In the genomic region with DNA sequence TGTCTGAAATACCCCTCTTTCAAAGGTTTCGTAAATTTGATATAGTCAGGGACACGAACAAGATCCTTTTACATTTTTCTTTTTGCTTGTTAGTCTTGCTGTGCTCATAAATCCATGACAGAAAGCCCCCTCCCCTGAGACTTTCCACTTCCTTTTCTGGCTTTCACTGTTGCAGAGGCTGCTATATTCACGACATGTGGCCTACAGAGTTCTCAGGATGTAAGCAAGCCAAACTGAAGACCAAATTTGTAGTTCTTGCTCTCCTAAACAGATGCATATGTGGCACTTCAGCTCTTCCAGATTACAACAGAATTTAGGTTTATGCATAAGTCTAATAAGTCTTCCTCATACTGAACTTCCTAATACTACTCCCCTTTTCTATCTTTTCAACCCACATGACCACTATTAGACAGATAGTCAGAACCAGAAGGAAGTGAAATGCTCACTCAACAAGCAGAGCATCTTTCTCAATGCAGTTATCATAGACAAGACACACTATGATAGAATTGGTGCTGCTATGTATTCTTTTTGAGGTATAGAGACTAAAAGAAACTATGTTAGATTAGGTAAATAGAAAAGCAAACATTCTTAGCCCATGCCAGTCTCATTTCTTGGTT, we compare ENCODE assay signal across 13 cellular contexts.
DNase-seq lines count a peak whose midpoint lies in the region; ATAC-seq and TF ChIP-seq lines count a peak whose summit lies in the region.
"Had no signal": no experiment of that assay in that cellular context is flagged by ENCODE, and none has a peak within 500 bp of the region (broad histone marks: within the 10 kb centered on the region; RNA-seq: fewer than 3 reads in every experiment).

No MANE protein-coding gene starts in this region.

- H3K9me3 ChIP-seq in tibial artery, result no peaks in the 10 kb centered on the region

- intact Hi-C loops in tibial artery (cut with DNase I; ENCODE audit: low total_unique reads), result no loop called here

- H3K36me3 Mint-ChIP-seq in stimulated activated naive B cell treated with anti-CD40 and anti-IgM and Interleukin-4, amounts not matched to agents 10 μg/mL and 1 μg/mL and 100 μg/mL, for 72 hours, result peaks cover 26 to 34% of the 10 kb centered on the region in 2 donors
- H3K36me3 Mint-ChIP-seq in stimulated activated effector memory CD8-positive, alpha-beta T cell treated with anti-CD3 and anti-CD28 coated beads, Interleukin-12 subunit alpha, Interleukin-12 subunit beta, amount 100 ng/mL, for 72 hours, result no peaks in the 10 kb centered on the region

- no peak overlapping the region for H3K4me3 ChIP-seq in tibial artery

- peak; percentile 62 for DNase-seq in KBM-7
- DNase-seq in stimulated activated naive B cell treated with anti-CD40 and anti-IgM and Interleukin-4, amounts not matched to agents 10 μg/mL and 1 μg/mL and 100 μg/mL, for 72 hours, result peak; percentile 34
- DNase-seq in stimulated activated effector memory CD8-positive, alpha-beta T cell treated with anti-CD3 and anti-CD28 coated beads, Interleukin-12 subunit alpha, Interleukin-12 subunit beta, amount 100 ng/mL, for 72 hours (ENCODE audit: low spot score in 2 of 2), result no peak
- no peak for DNase-seq in tibial artery
- no peak for DNase-seq in NCI-H2107 (lab: John Stamatoyannopoulos, UW)
- DNase-seq in GM19238 (ENCODE audit: insufficient read length, low spot score), result no peak
- DNase-seq: Calu3; effector CD8-positive, alpha-beta T cell; stimulated activated CD4-positive, alpha-beta T cell treated with anti-CD3 and anti-CD28 coated beads, Interleukin-1b, Interleukin-23, amount 100 ng/mL, for 48 hours; stimulated activated naive CD8-positive, alpha-beta T cell treated with anti-CD3 and anti-CD28 coated beads, Interleukin-15, amount 100 ng/mL, for 72 hours had no signal

- H3K27me3 Mint-ChIP-seq in stimulated activated naive B cell treated with anti-CD40 and anti-IgM and Interleukin-4, amounts not matched to agents 10 μg/mL and 1 μg/mL and 100 μg/mL, for 72 hours, result no peaks in the 10 kb centered on the region

- peaks cover 16 to 24% of the 10 kb centered on the region in 2 donors for H3K4me1 Mint-ChIP-seq in stimulated activated naive B cell treated with anti-CD40 and anti-IgM and Interleukin-4, amounts not matched to agents 10 μg/mL and 1 μg/mL and 100 μg/mL, for 72 hours
- no peaks in the 10 kb centered on the region for H3K4me1 Mint-ChIP-seq in stimulated activated effector memory CD8-positive, alpha-beta T cell treated with anti-CD3 and anti-CD28 coated beads, Interleukin-12 subunit alpha, Interleukin-12 subunit beta, amount 100 ng/mL, for 72 hours
- H3K4me1 Mint-ChIP-seq: stimulated activated naive CD8-positive, alpha-beta T cell treated with anti-CD3 and anti-CD28 coated beads, Interleukin-15, amount 100 ng/mL, for 72 hours had no signal

- H3K27me3 ChIP-seq in tibial artery, result no peaks in the 10 kb centered on the region

- peak overlapping the region; percentile 43 for H3K27ac Mint-ChIP-seq in stimulated activated naive B cell treated with anti-CD40 and anti-IgM and Interleukin-4, amounts not matched to agents 10 μg/mL and 1 μg/mL and 100 μg/mL, for 72 hours
- no peak overlapping the region for H3K27ac Mint-ChIP-seq in stimulated activated effector memory CD8-positive, alpha-beta T cell treated with anti-CD3 and anti-CD28 coated beads, Interleukin-12 subunit alpha, Interleukin-12 subunit beta, amount 100 ng/mL, for 72 hours
- H3K27ac Mint-ChIP-seq: stimulated activated naive CD8-positive, alpha-beta T cell treated with anti-CD3 and anti-CD28 coated beads, Interleukin-15, amount 100 ng/mL, for 72 hours; T-helper 2 cell treated with Interferon-gamma antibody and Interleukin-4, amounts not matched to agents 5 μg/mL and 100 μg/mL, for 36 hours had no signal

- H3K27ac ChIP-seq in tibial artery, result no peak overlapping the region

- H3K4me1 ChIP-seq in tibial artery, result no peaks in the 10 kb centered on the region

- H3K4me3 Mint-ChIP-seq in stimulated activated naive B cell treated with anti-CD40 and anti-IgM and Interleukin-4, amounts not matched to agents 10 μg/mL and 1 μg/mL and 100 μg/mL, for 72 hours, result peak overlapping the region; percentile 3 to 69
- no peak overlapping the region for H3K4me3 Mint-ChIP-seq in stimulated activated effector memory CD8-positive, alpha-beta T cell treated with anti-CD3 and anti-CD28 coated beads, Interleukin-12 subunit alpha, Interleukin-12 subunit beta, amount 100 ng/mL, for 72 hours
- H3K4me3 Mint-ChIP-seq: stimulated activated naive CD8-positive, alpha-beta T cell treated with anti-CD3 and anti-CD28 coated beads, Interleukin-15, amount 100 ng/mL, for 72 hours; T-helper 2 cell treated with Interferon-gamma antibody and Interleukin-4, amounts not matched to agents 5 μg/mL and 100 μg/mL, for 36 hours had no signal

- no peaks in the 10 kb centered on the region for H3K9me3 Mint-ChIP-seq in stimulated activated naive B cell treated with anti-CD40 and anti-IgM and Interleukin-4, amounts not matched to agents 10 μg/mL and 1 μg/mL and 100 μg/mL, for 72 hours
- H3K9me3 Mint-ChIP-seq in stimulated activated effector memory CD8-positive, alpha-beta T cell treated with anti-CD3 and anti-CD28 coated beads, Interleukin-12 subunit alpha, Interleukin-12 subunit beta, amount 100 ng/mL, for 72 hours, result no peaks in the 10 kb centered on the region
- H3K9me3 Mint-ChIP-seq: stimulated activated naive CD8-positive, alpha-beta T cell treated with anti-CD3 and anti-CD28 coated beads, Interleukin-15, amount 100 ng/mL, for 72 hours; T-helper 2 cell treated with Interferon-gamma antibody and Interleukin-4, amounts not matched to agents 5 μg/mL and 100 μg/mL, for 36 hours had no signal

- peak; percentile 63 for ATAC-seq in GM19328 (IDR thresholded peaks at IDR 0.05; ENCODE audit: unreplicated experiment)
- ATAC-seq in HG02870 (IDR thresholded peaks at IDR 0.05; ENCODE audit: unreplicated experiment), result peak; percentile 83
- peak; percentile 92 to 93 for ATAC-seq in stimulated activated naive B cell treated with anti-CD40 and anti-IgM and Interleukin-4, amounts not matched to agents 10 μg/mL and 1 μg/mL and 100 μg/mL, for 72 hours (replicated peaks)
- no peak for ATAC-seq in stimulated activated effector memory CD8-positive, alpha-beta T cell treated with anti-CD3 and anti-CD28 coated beads, Interleukin-12 subunit alpha, Interleukin-12 subunit beta, amount 100 ng/mL, for 72 hours
- ATAC-seq: stimulated activated naive CD8-positive, alpha-beta T cell treated with anti-CD3 and anti-CD28 coated beads, Interleukin-15, amount 100 ng/mL, for 72 hours had no signal

- no peaks in the 10 kb centered on the region for H3K36me3 ChIP-seq in tibial artery

- in situ Hi-C loops in KBM-7 (cut with MboI; ENCODE audit: low pct_unique_long_range_greater_than_20kb, low sequenced_read_pairs), result no loop called here

- TF ChIP-seq CTCF in tibial artery (IDR thresholded peaks at IDR 0.05), result no peak

Comparison
In these comparisons a context has a peak if more than half of its experiments do, and no peak if none do; other contexts are left out.
1. DNase-seq: peak in KBM-7 (single experiment) and stimulated activated naive B cell treated with anti-CD40 and anti-IgM and Interleukin-4, amounts not matched to agents 10 μg/mL and 1 μg/mL and 100 μg/mL, for 72 hours (single experiment); none in stimulated activated effector memory CD8-positive, alpha-beta T cell treated with anti-CD3 and anti-CD28 coated beads, Interleukin-12 subunit alpha, Interleukin-12 subunit beta, amount 100 ng/mL, for 72 hours (0 of 2), tibial artery (0 of 2), NCI-H2107 (single experiment) and GM19238 (single experiment).